In the genomic region with DNA sequence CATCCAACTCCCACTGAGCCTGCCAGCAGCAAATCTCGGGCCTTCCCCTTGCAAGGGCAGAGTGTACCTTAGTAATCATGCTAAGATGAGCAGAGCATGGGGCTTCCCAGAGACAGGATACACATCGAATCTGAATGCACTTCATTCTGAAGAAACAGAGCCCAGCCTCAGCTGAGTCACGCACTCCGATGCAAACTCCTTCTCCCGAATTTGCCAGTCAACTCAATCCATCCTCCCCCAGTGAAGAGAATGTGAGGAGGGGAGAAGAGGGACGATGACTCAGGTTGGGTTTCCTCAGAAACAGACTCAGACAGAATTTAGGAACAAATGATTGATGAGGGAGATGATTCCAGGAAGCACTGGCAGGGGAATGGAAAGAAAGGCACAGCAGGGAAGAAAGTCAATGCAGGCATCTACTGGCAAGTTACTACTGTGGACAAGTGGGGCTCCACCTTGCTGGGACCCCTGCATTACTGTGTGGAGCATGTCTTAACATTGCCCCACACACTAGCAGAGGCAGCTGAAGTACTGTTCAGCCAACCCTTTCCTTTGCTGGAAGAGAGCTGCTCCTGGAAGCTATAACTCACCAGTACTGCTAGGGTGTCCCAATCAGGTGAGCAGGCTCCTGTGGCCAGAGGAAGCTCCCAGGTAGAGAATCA, we compare ENCODE assay signal across 11 cellular contexts.
DNase-seq lines count a peak whose midpoint lies in the region; ATAC-seq, FAIRE-seq and TF ChIP-seq lines count a peak whose summit lies in the region.
"Had no signal": no experiment of that assay in that cellular context is flagged by ENCODE, and none has a peak within 500 bp of the region (broad histone marks: within the 10 kb centered on the region; RNA-seq: fewer than 3 reads in every experiment).

No MANE protein-coding gene starts in this region.

- DNase-seq in AG04449 (ENCODE audit: low read depth, low spot score) (peak; percentile 54), keratinocyte (ENCODE audit: low read depth, low spot score) (no peak), NCI-H2227 (lab: John Stamatoyannopoulos, UW; ENCODE audit: unreplicated experiment) (no peak), activated gamma-delta T cell (lab: John Stamatoyannopoulos, UW) (no peak), vagina (ENCODE audit: extremely low spot score in 2 of 2) (no peak), AG08396 (ENCODE audit: low spot score) (no peak)
- DNase-seq in activated T-cell treated with anti-CD3 and anti-CD28 coated beads, Interleukin-2, amount 50 U/mL, for 72 hours = peak; percentile 58 to 80
- DNase-seq: activated CD4-positive, alpha-beta T cell treated with anti-CD3 and anti-CD28 coated beads for 1 hour had no signal

- H3K4me3 ChIP-seq in AG04449 (ENCODE audit: low read depth, low read length) = no peak overlapping the region
- H3K4me3 ChIP-seq in keratinocyte (ENCODE audit: control insufficient read depth in 2 of 3, extremely low read depth in 1 of 3, insufficient read depth in 2 of 3, low read depth in 1 of 3, low read length in 3 of 3) = no peak overlapping the region
- no peak overlapping the region for H3K4me3 ChIP-seq in vagina

- peak; percentile 62 for ATAC-seq in GM21723 (IDR thresholded peaks at IDR 0.05; ENCODE audit: unreplicated experiment)
- peak; percentile 77 to 79 for ATAC-seq in activated T-cell treated with anti-CD3 and anti-CD28 coated beads, Interleukin-2, amount 50 U/mL, for 72 hours (replicated peaks in 1 of 2)

- H3K4me1 Mint-ChIP-seq in activated T-cell treated with anti-CD3 and anti-CD28 coated beads, Interleukin-2, amount 50 U/mL, for 72 hours (ENCODE audit: low read depth) = peaks cover 50% of the 10 kb centered on the region

- H3K9me3 Mint-ChIP-seq in activated T-cell treated with anti-CD3 and anti-CD28 coated beads, Interleukin-2, amount 50 U/mL, for 72 hours = peaks cover 15 to 16% of the 10 kb centered on the region in 2 donors

- H2AFZ ChIP-seq in keratinocyte (ENCODE audit: control insufficient read depth, low read length) = peak overlapping the region; percentile 10
- H2AFZ ChIP-seq: parathyroid adenoma had no signal

- POLR2A ChIA-PET in AG04449 (lab: Yijun Ruan, JAX) = interaction anchor here (0.9 kb wide), 1 partner anchor 42 kb away, joined by 3 read pairs; no protein-coding TSS in a partner anchor

- no peak overlapping the region for H3K27ac ChIP-seq in keratinocyte (ENCODE audit: control insufficient read depth, insufficient read depth, low read length)
- no peak overlapping the region for H3K27ac ChIP-seq in vagina
- H3K27ac ChIP-seq: parathyroid adenoma had no signal

- no peaks in the 10 kb centered on the region for H3K9me1 ChIP-seq in keratinocyte (ENCODE audit: control insufficient read depth, extremely low read depth, insufficient read depth, low read length)

- H3K36me3 ChIP-seq in keratinocyte (ENCODE audit: control insufficient read depth in 2 of 2, extremely low read depth in 1 of 2, insufficient read depth in 2 of 2, low read length in 2 of 2) (no peaks in the 10 kb centered on the region), vagina (no peaks in the 10 kb centered on the region)

- H3K4me1 ChIP-seq in keratinocyte (ENCODE audit: control insufficient read depth, extremely low read depth, insufficient read depth, low read length) = peaks cover 16% of the 10 kb centered on the region
- no peaks in the 10 kb centered on the region for H3K4me1 ChIP-seq in vagina
- H3K4me1 ChIP-seq: parathyroid adenoma had no signal

- H3K4me2 ChIP-seq in keratinocyte (ENCODE audit: control insufficient read depth, extremely low read depth, insufficient read depth, low read depth, low read length) = no peak overlapping the region

- no peak for TF ChIP-seq CTCF in AG04449 (IDR thresholded peaks at IDR 0.05; ENCODE audit: insufficient read depth, low read length, missing control alignments)
- TF ChIP-seq CTCF in keratinocyte (optimal IDR thresholded peaks at IDR 0.05 in 1 of 3, IDR thresholded peaks at IDR 0.05 in 1 of 3, conservative IDR thresholded peaks at IDR 0.05 in 1 of 3; ENCODE audit: extremely low read depth in 1 of 3, insufficient read depth in 2 of 3, low read length in 3 of 3) = no peak
- TF ChIP-seq CTCF in vagina (IDR thresholded peaks at IDR 0.05) = no peak

- dilution Hi-C loops in keratinocyte (cut with MboI; ENCODE audit: extremely low pct_ligation_motif_present, low sequenced_read_pairs) = no loop called here

- H3K9ac ChIP-seq in keratinocyte (ENCODE audit: control insufficient read depth, extremely low read depth, insufficient read depth, low read length) = no peak overlapping the region
- H3K9ac ChIP-seq: parathyroid adenoma had no signal

- no peak for TF ChIP-seq POLR2A in vagina (IDR thresholded peaks at IDR 0.05)

- no peaks in the 10 kb centered on the region for H3K79me2 ChIP-seq in keratinocyte (ENCODE audit: control insufficient read depth, insufficient read depth, low read length)
- H3K79me2 ChIP-seq: parathyroid adenoma had no signal

- H3K4me3 Mint-ChIP-seq in activated T-cell treated with anti-CD3 and anti-CD28 coated beads, Interleukin-2, amount 50 U/mL, for 72 hours = peak overlapping the region; percentile 33 to 54

- peak overlapping the region; percentile 30 for H3K27ac Mint-ChIP-seq in activated T-cell treated with anti-CD3 and anti-CD28 coated beads, Interleukin-2, amount 50 U/mL, for 72 hours

- CTCF ChIA-PET in AG04449 (lab: Yijun Ruan, JAX) = interaction anchor here (0.7 to 0.9 kb wide), 3 partner anchors 8 to 421 kb away, joined by 3 read pairs; no protein-coding TSS in a partner anchor

- H4K20me1 ChIP-seq in keratinocyte (ENCODE audit: control insufficient read depth, extremely low read depth, insufficient read depth, low read length) = no peaks in the 10 kb centered on the region

- H3K9me3 ChIP-seq in keratinocyte (ENCODE audit: control insufficient read depth, low read depth, low read length) = peaks cover 3% of the 10 kb centered on the region
- H3K9me3 ChIP-seq in vagina = no peaks in the 10 kb centered on the region

- intact Hi-C loops in vagina (cut with DNase I) = no loop called here

- H3K27me3 ChIP-seq in keratinocyte (ENCODE audit: control insufficient read depth, extremely low read depth, insufficient read depth, low read length) (no peaks in the 10 kb centered on the region), vagina (no peaks in the 10 kb centered on the region)

- no peaks in the 10 kb centered on the region for H3K27me3 Mint-ChIP-seq in activated T-cell treated with anti-CD3 and anti-CD28 coated beads, Interleukin-2, amount 50 U/mL, for 72 hours (ENCODE audit: low read depth)

- peaks cover 22 to 29% of the 10 kb centered on the region in 2 donors for H3K36me3 Mint-ChIP-seq in activated T-cell treated with anti-CD3 and anti-CD28 coated beads, Interleukin-2, amount 50 U/mL, for 72 hours (ENCODE audit: insufficient read depth in 2 of 2)

- no peak for FAIRE-seq in keratinocyte (lab: Jason Lieb, UNC)
- FAIRE-seq: colon had no signal

Comparison
In these comparisons a context has a peak if more than half of its experiments do, and no peak if none do; other contexts are left out.
1. DNase-seq: peak in AG04449 (single experiment) and activated T-cell treated with anti-CD3 and anti-CD28 coated beads, Interleukin-2, amount 50 U/mL, for 72 hours (2 of 2); none in keratinocyte (single experiment), NCI-H2227 (single experiment), activated gamma-delta T cell (single experiment), vagina (0 of 2) and AG08396 (single experiment).